In the genomic region with DNA sequence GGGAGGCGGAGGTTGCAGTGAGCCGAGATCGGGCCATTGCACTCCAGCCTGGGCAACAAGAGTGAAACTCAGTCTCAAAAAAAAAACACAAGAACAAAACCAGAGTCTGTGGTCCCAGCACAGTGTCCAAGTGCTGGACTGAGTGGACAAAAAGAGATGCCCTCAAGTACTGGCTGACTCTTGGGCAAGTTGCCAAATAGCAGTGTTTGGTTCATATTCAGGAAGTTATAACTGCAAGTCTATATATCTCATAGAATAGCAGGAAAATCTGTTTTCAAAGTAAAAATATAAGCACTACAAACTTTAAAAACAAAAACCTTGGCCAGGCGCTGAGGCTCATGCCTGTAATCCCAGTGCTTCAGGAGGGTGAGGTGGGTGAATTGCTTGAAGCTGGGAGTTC, we compare ENCODE assay signal across 21 cellular contexts.
"Had no signal": no experiment of that assay in that cellular context is flagged by ENCODE, and none has a peak within 500 bp of the region (broad histone marks: within the 10 kb centered on the region; RNA-seq: fewer than 3 reads in every experiment).

No MANE protein-coding gene starts in this region.

- DNase-seq: activated CD4-positive, alpha-beta T cell treated with anti-CD3 and anti-CD28 coated beads for 48 hours; activated CD4-positive, alpha-beta T cell treated with anti-CD3 and anti-CD28 coated beads, Interleukin-2, amount 50 U/mL, for 48 hours; activated effector memory CD4-positive, alpha-beta T cell treated with Interleukin-2 at 50 U/mL for 16 hours; activated naive CD4-positive, alpha-beta T cell treated with Interleukin-2 at 50 U/mL for 16 hours; effector CD8-positive, alpha-beta T cell; left lung; mammary epithelial cell; midbrain; pancreas; spleen; stimulated activated naive CD4-positive, alpha-beta T cell; tibial artery; WERI-Rb-1 had no signal

- ATAC-seq: activated CD4-positive, CD25-positive, alpha-beta regulatory T cell treated with anti-CD3 and anti-CD28 coated beads, Interleukin-2, amount 50 U/mL, for 24 hours; left lung; naive thymus-derived CD4-positive, alpha-beta T cell; pancreas had no signal

- FAIRE-seq: bronchial epithelial cell, colon, endometrium, islet of Langerhans, pancreas had no signal

- H3K4me3 ChIP-seq: left lung, pancreas, prostate gland, spleen, suprapubic skin, tibial artery had no signal

- H3K27ac ChIP-seq: left lung, pancreas, prostate gland, spleen, suprapubic skin, tibial artery, WERI-Rb-1 had no signal

- H3K27me3 ChIP-seq: pancreas, spleen, suprapubic skin, tibial artery had no signal

- H3K9me3 ChIP-seq: left lung, pancreas, prostate gland, spleen, suprapubic skin, tibial artery had no signal

- H3K36me3 ChIP-seq: left lung, pancreas, prostate gland, suprapubic skin, WERI-Rb-1 had no signal

- H3K4me1 ChIP-seq: pancreas, prostate gland had no signal
